8 cellular contexts compared by ENCODE assay signal in genomic region chr2:108607706-108608301, GRCh38.
A peak's percentile ranks its signal among the peaks of the same experiment; 100 is the strongest.
DNase-seq lines count a peak whose midpoint lies in the region; ATAC-seq and TF ChIP-seq lines count a peak whose summit lies in the region.

No MANE protein-coding gene starts in this region.

- H3K9me3 ChIP-seq in testis = no peaks in the 10 kb centered on the region

- H3K4me3 ChIP-seq in testis = no peak overlapping the region

- no peak overlapping the region for H3K27ac ChIP-seq in testis

- no peaks in the 10 kb centered on the region for H3K27me3 ChIP-seq in testis

- H3K36me3 ChIP-seq in testis (ENCODE audit: low read depth, missing control alignments) = no peaks in the 10 kb centered on the region

- in situ Hi-C loops in ACHN (cut with HindIII; ENCODE audit: low pct_ligation_motif_present, low pct_unique_long_range_greater_than_20kb, low sequenced_read_pairs) = no loop called here

- H3K4me1 ChIP-seq in testis = peaks cover 4% of the 10 kb centered on the region

- intact Hi-C loops in testis (cut with DNase I; ENCODE audit: low total_unique reads) = no loop called here

- DNase-seq in ACHN (peak; percentile 68), GDM1 (lab: John Stamatoyannopoulos, UW) (peak; percentile 8), NCI-H748 treated with DMSO at 0.1 percent for 48 hours (lab: John Stamatoyannopoulos, UW) (peak; percentile 14), amniotic epithelial cell (ENCODE audit: low read depth) (peak; percentile 48), iPS-NIHi7 (ENCODE audit: extremely low spot score) (peak; percentile 41), testis (peak; percentile 71), EL (no peak)

- TF ChIP-seq POLR2A in testis (IDR thresholded peaks at IDR 0.05) = no peak

- ATAC-seq in GM21825 (IDR thresholded peaks at IDR 0.05; ENCODE audit: unreplicated experiment) = no peak

- TF ChIP-seq CTCF in testis (IDR thresholded peaks at IDR 0.05) = peak; percentile 35 to 58 (median 47)

- 68 to 74% methylated on average over 3 of the region's 3 CpGs for WGBS in testis, 2 donors
